Comparison of ENCODE assay signal across 8 cellular contexts in the genomic region with DNA sequence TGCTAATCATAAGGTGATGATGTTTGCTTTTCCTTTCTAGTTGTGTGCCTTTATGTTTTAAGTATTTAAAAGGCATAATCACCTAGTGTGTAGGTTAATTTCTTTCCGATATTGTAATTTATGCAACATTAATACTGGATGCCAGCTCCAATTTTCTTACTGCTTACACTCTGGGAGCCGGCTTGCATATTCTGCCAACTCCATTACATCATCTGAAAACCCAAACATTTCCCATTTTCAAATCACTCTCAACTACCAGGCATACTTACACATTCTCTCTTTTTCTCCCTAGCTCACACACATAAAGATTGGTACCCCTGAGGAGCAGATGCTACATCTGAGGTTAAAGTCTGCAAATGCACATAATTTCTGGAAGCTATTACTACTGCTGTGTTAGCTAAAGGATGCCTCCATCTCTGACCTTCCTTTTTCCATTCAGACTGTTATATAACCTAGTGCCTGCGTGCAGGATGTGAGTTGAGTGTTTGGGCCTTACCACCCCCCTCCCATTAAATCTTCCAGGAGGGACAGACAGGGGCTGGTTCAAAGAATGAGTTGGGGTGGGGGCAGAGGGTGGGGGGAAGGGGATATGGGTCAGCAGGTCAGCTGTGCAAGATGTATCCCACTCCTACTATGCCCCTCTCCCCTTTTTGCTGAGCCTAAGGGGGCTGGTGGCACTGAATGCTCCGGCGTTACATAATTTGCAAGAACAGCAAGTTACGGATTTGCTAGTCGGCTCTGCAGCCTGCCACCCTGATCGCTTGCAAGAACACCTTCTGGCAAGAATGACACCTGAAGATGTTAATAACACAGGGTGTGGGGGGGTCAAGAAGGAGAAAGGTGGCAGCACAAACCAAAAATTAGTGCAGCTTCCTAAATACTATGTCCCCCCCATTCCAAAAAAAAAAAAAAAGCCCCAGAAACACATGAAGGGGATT. TPM values are rescaled to one million over a fixed set of nuclear protein-coding genes. Genes with fewer than 3 reads are reported as not detected.
A peak's percentile ranks its signal among the peaks of the same experiment; 100 is the strongest.
DNase-seq lines count a peak whose midpoint lies in the region; ATAC-seq and TF ChIP-seq lines count a peak whose summit lies in the region.

No MANE protein-coding gene starts in this region.

- no peak for TF ChIP-seq RAD21 in SK-N-SH (IDR thresholded peaks at IDR 0.05; ENCODE audit: low read length)

- peak overlapping the region; percentile 93; the same call in 1 of the 2 replicates for H2AFZ ChIP-seq in SK-N-SH (ENCODE audit: low read depth)

- no peaks in the 10 kb centered on the region for H3K36me3 Mint-ChIP-seq in mesothelial cell of epicardium

- H3K4me3 ChIP-seq in SK-N-SH (ENCODE audit: low read depth in 2 of 2, low read length in 1 of 2) (peak overlapping the region; percentile 75 to 90), upper lobe of left lung (peak overlapping the region in 3 of 4 donors; percentile 54 to 60 (median 60))

- H3K27me3 ChIP-seq in SK-N-SH (ENCODE audit: insufficient read depth) (no peaks in the 10 kb centered on the region), upper lobe of left lung (peaks cover 0 to 3% (median 0%) of the 10 kb centered on the region in 4 donors)

- H3K4me2 ChIP-seq in SK-N-SH: peak overlapping the region; percentile 96

- H3K27me3 Mint-ChIP-seq in mesothelial cell of epicardium (ENCODE audit: low read depth): peaks cover 35% of the 10 kb centered on the region

- no peaks in the 10 kb centered on the region for H4K20me1 ChIP-seq in SK-N-SH (ENCODE audit: insufficient read depth)

- peaks cover 8% of the 10 kb centered on the region for H3K79me2 ChIP-seq in SK-N-SH (ENCODE audit: insufficient read depth)

- ATAC-seq in SK-N-SH treated with all-trans-retinoic acid at 6 μM for 48 hours (no peak), upper lobe of left lung (ENCODE audit: low FRiP score in 2 of 2) (no peak), GM18517 (IDR thresholded peaks at IDR 0.05; ENCODE audit: unreplicated experiment) (no peak)

- H3K9ac ChIP-seq in SK-N-SH: peak overlapping the region; percentile 51; the same call in 1 of the 2 replicates

- no peak overlapping the region for H3K27ac Mint-ChIP-seq in mesothelial cell of epicardium

- peaks cover 3 to 5% of the 10 kb centered on the region in 2 experiments; a peak in 2 of 4 replicates for H3K4me1 ChIP-seq in SK-N-SH (ENCODE audit: control insufficient read depth in 1 of 2, insufficient read depth in 2 of 2, low read depth in 1 of 2, low read length in 1 of 2)
- H3K4me1 ChIP-seq in upper lobe of left lung: peaks cover 0 to 25% (median 8%) of the 10 kb centered on the region in 4 donors

- no peaks in the 10 kb centered on the region for H3K36me3 ChIP-seq in SK-N-SH (replicated peaks in 1 of 2; ENCODE audit: control insufficient read depth in 1 of 2, insufficient read depth in 2 of 2, low read length in 1 of 2)
- H3K36me3 ChIP-seq in upper lobe of left lung: no peaks in the 10 kb centered on the region

- WGBS in SK-N-SH (ENCODE audit: low lambda C conversion rate): 63% methylated on average over 8 of the region's 8 CpGs
- WGBS in upper lobe of left lung, 2 donors: 24 to 31% methylated on average over 8 of the region's 8 CpGs

- no peak for TF ChIP-seq POLR2A in upper lobe of left lung (IDR thresholded peaks at IDR 0.05)

- H3K27ac ChIP-seq in SK-N-SH (ENCODE audit: low read depth in 2 of 2, low read length in 1 of 2) (no peak overlapping the region), cingulate gyrus (ENCODE audit: low read depth, low read length) (peak overlapping the region; percentile 78), upper lobe of left lung (no peak overlapping the region)

- H3F3A ChIP-seq in SK-N-SH (replicated peaks; ENCODE audit: insufficient read depth): no peaks in the 10 kb centered on the region

- POLR2A ChIA-PET in SK-N-SH (lab: Yijun Ruan, JAX): interaction anchor here (1.4 kb wide), 1 partner anchor 33 kb away, joined by 3 read pairs; no protein-coding TSS in a partner anchor

- DNase-seq in SK-N-SH: no peak
- no peak for DNase-seq in mesothelial cell of epicardium (ENCODE audit: low spot score in 2 of 2, unreplicated experiment in 2 of 2)
- DNase-seq in upper lobe of left lung: no peak
- no peak for DNase-seq in HuH-7.5 (ENCODE audit: low spot score)
- DNase-seq in stimulated activated CD4-positive, alpha-beta T cell treated with anti-CD3 and anti-CD28 coated beads, Interleukin-1b, Interleukin-23, amount 100 ng/mL, for 48 hours: no peak

- H3K4me1 Mint-ChIP-seq in mesothelial cell of epicardium: peaks cover 15% of the 10 kb centered on the region

- H3K9me3 Mint-ChIP-seq in mesothelial cell of epicardium: no peaks in the 10 kb centered on the region

- TF ChIP-seq CTCF in SK-N-SH (IDR thresholded peaks at IDR 0.05): no peak
- TF ChIP-seq CTCF in mesothelial cell of epicardium (IDR thresholded peaks at IDR 0.05; ENCODE audit: unreplicated experiment): no peak
- no peak for TF ChIP-seq CTCF in upper lobe of left lung (IDR thresholded peaks at IDR 0.05)

- peak overlapping the region; percentile 82 for H3K4me3 Mint-ChIP-seq in mesothelial cell of epicardium

- CTCF ChIA-PET in SK-N-SH (lab: Yijun Ruan, JAX): interaction anchor here (0.8 to 2.6 kb wide), 6 partner anchors 10 to 608 kb away, joined by 3 to 11 read pairs (median 4); no protein-coding TSS in a partner anchor

- TF ChIP-seq EP300 in SK-N-SH (IDR thresholded peaks at IDR 0.05; ENCODE audit: borderline replicate concordance in 1 of 2, low read depth in 1 of 2, low read length in 1 of 2): no peak
- TF ChIP-seq EP300 in upper lobe of left lung (IDR thresholded peaks at IDR 0.05): no peak

- no peaks in the 10 kb centered on the region for H3K9me2 ChIP-seq in SK-N-SH

- H3K9me3 ChIP-seq in SK-N-SH: no peaks in the 10 kb centered on the region
- no peaks in the 10 kb centered on the region for H3K9me3 ChIP-seq in upper lobe of left lung

TF ChIP-seq in SK-N-SH, 30 proteins besides CTCF, POLR2A, EP300 and RAD21:
- no peak for TF ChIP-seq ZBTB33 (IDR thresholded peaks at IDR 0.05; ENCODE audit: borderline replicate concordance, low read depth)
- TF ChIP-seq JUND (IDR thresholded peaks at IDR 0.05): no peak
- no peak for TF ChIP-seq SMC3 (IDR thresholded peaks at IDR 0.05; ENCODE audit: low read depth, low read length)

TF ChIP-seq in SK-N-SH treated with all-trans-retinoic acid at 6 μM for 48 hours, 23 proteins besides CTCF, POLR2A, EP300 and RAD21:
- TF ChIP-seq TOX (CRISPR knock-in tag; IDR thresholded peaks at IDR 0.05; ENCODE audit: borderline replicate concordance) (no peak), ZFP3 (CRISPR knock-in tag; IDR thresholded peaks at IDR 0.05) (no peak), ARNTL (CRISPR knock-in tag; IDR thresholded peaks at IDR 0.05; ENCODE audit: borderline replicate concordance, low read depth) (no peak)

RNA-seq across cellular contexts. Expression of gene RORA, which starts 2.5 kb away (rescaled TPM):
- polyA plus RNA-seq in SK-N-SH (2012; rRNA removed): 1.9 and 2.3 TPM in 2 replicates
- polyA plus RNA-seq in SK-N-SH (2012; cell fraction: cytosol; rRNA removed): 2.0 and 4.0 TPM in 2 replicates
- 3.6 and 4.3 TPM in 2 replicates for polyA plus RNA-seq in SK-N-SH (2012; cell fraction: nucleus; rRNA removed)
- total RNA-seq in mesothelial cell of epicardium (19.0 to 21.2 TPM (median 20.2 TPM) in 3 replicates), upper lobe of left lung (10 to 100 TPM; 25.9 to 84.9 (median 41.5) TPM)
